13 cellular contexts compared by ENCODE assay signal in genomic region chr3:14517601-14518431, GRCh38.
"Had no signal": no experiment of that assay in that cellular context is flagged by ENCODE, and none has a peak within 500 bp of the region (broad histone marks: within the 10 kb centered on the region; RNA-seq: fewer than 3 reads in every experiment).

No MANE protein-coding gene starts in this region.

- H3K4me3 Mint-ChIP-seq: T-helper 1 cell treated with Interleukin-12 subunit alpha and Interleukin-12 subunit beta and Interleukin-4 antibody, amounts not matched to agents 30 μg/mL and 1 μg/mL, for 36 hours had no signal

- DNase-seq: activated CD4-positive, alpha-beta T cell treated with anti-CD3 and anti-CD28 coated beads, Interleukin-2, amount 50 U/mL, for 4 hours; activated CD8-positive, alpha-beta memory T cell treated with anti-CD3 and anti-CD28 coated beads, Interleukin-2, amount 50 U/mL, for 48 hours; activated naive CD4-positive, alpha-beta T cell treated with Interleukin-2 at 50 U/mL for 16 hours; central memory CD4-positive, alpha-beta T cell; effector memory CD4-positive, alpha-beta T cell; mammary epithelial cell; stomach; thyroid gland had no signal

- H3K4me1 ChIP-seq: stomach, thyroid gland, uterus had no signal

- ATAC-seq: SK-N-SH treated with all-trans-retinoic acid at 6 μM for 48 hours had no signal

- H3K27ac ChIP-seq: epithelial cell of prostate, stomach, thyroid gland, uterus had no signal

- H3K36me3 ChIP-seq: stomach, thyroid gland, uterus had no signal

- H3K27me3 ChIP-seq: stomach, thyroid gland, uterus had no signal

- H3K27ac Mint-ChIP-seq: nephron; T-helper 1 cell treated with Interleukin-12 subunit alpha and Interleukin-12 subunit beta and Interleukin-4 antibody, amounts not matched to agents 30 μg/mL and 1 μg/mL, for 36 hours had no signal

- H3K9me3 Mint-ChIP-seq: nephron; T-helper 1 cell treated with Interleukin-12 subunit alpha and Interleukin-12 subunit beta and Interleukin-4 antibody, amounts not matched to agents 30 μg/mL and 1 μg/mL, for 36 hours had no signal

- H3K4me3 ChIP-seq: stomach, thyroid gland, uterus had no signal

- H3K9me3 ChIP-seq: stomach, thyroid gland, uterus had no signal
